ENCODE assay signal across 20 cellular contexts in genomic region chr1:228497206-228497605, GRCh38.
"Had no signal": no experiment of that assay in that cellular context is flagged by ENCODE, and none has a peak within 500 bp of the region (broad histone marks: within the 10 kb centered on the region; RNA-seq: fewer than 3 reads in every experiment).

No MANE protein-coding gene starts in this region.

- H3K9me3 Mint-ChIP-seq: naive thymus-derived CD4-positive, alpha-beta T cell; neural crest cell; stimulated activated memory B cell treated with anti-CD40 and anti-IgM and Interleukin-4, amounts not matched to agents 10 μg/mL and 1 μg/mL and 100 μg/mL, for 72 hours; stimulated activated naive CD8-positive, alpha-beta T cell treated with anti-CD3 and anti-CD28 coated beads, Interleukin-15, Interleukin-2, amounts not matched to agents 100 ng/mL and 50 ng/mL, for 24 hours had no signal

- H3K27ac Mint-ChIP-seq: progenitor cell of endocrine pancreas; stimulated activated memory B cell treated with anti-CD40 and anti-IgM and Interleukin-4, amounts not matched to agents 10 μg/mL and 1 μg/mL and 100 μg/mL, for 72 hours; stimulated activated naive CD8-positive, alpha-beta T cell treated with anti-CD3 and anti-CD28 coated beads, Interleukin-15, Interleukin-2, amounts not matched to agents 100 ng/mL and 50 ng/mL, for 24 hours had no signal

- H3K9me3 ChIP-seq: heart left ventricle, pancreas, testis, tibial nerve, upper lobe of right lung had no signal

- DNase-seq: effector CD4-positive, alpha-beta T cell; foreskin melanocyte; heart left ventricle; hypothalamus; kidney glomerular epithelial cell; mesendoderm; occipital lobe; pancreas; right cardiac atrium; small intestine; stimulated activated CD4-positive, alpha-beta T cell treated with anti-CD3 and anti-CD28 coated beads, Interleukin-2, amount 100 ng/mL, for 48 hours; testis; upper lobe of right lung had no signal

- H3K4me3 ChIP-seq: coronary artery, heart left ventricle, pancreas, testis, tibial nerve, upper lobe of right lung had no signal

- ATAC-seq: heart left ventricle; naive thymus-derived CD4-positive, alpha-beta T cell; pancreas; right cardiac atrium; stimulated activated memory B cell treated with anti-CD40 and anti-IgM and Interleukin-4, amounts not matched to agents 10 μg/mL and 1 μg/mL and 100 μg/mL, for 72 hours; upper lobe of right lung had no signal

- H3K4me1 ChIP-seq: testis had no signal

- H3K27me3 Mint-ChIP-seq: naive thymus-derived CD4-positive, alpha-beta T cell; stimulated activated memory B cell treated with anti-CD40 and anti-IgM and Interleukin-4, amounts not matched to agents 10 μg/mL and 1 μg/mL and 100 μg/mL, for 72 hours; stimulated activated naive CD8-positive, alpha-beta T cell treated with anti-CD3 and anti-CD28 coated beads, Interleukin-15, Interleukin-2, amounts not matched to agents 100 ng/mL and 50 ng/mL, for 24 hours had no signal

- H3K27me3 ChIP-seq: heart left ventricle, pancreas, testis, tibial nerve, upper lobe of right lung had no signal

- H3K27ac ChIP-seq: coronary artery, heart left ventricle, pancreas, testis, tibial nerve, upper lobe of right lung had no signal

- H3K4me3 Mint-ChIP-seq: naive thymus-derived CD4-positive, alpha-beta T cell; neural crest cell; stimulated activated memory B cell treated with anti-CD40 and anti-IgM and Interleukin-4, amounts not matched to agents 10 μg/mL and 1 μg/mL and 100 μg/mL, for 72 hours; stimulated activated naive CD8-positive, alpha-beta T cell treated with anti-CD3 and anti-CD28 coated beads, Interleukin-15, Interleukin-2, amounts not matched to agents 100 ng/mL and 50 ng/mL, for 24 hours had no signal
